14 cellular contexts compared by ENCODE assay signal in the genomic region with DNA sequence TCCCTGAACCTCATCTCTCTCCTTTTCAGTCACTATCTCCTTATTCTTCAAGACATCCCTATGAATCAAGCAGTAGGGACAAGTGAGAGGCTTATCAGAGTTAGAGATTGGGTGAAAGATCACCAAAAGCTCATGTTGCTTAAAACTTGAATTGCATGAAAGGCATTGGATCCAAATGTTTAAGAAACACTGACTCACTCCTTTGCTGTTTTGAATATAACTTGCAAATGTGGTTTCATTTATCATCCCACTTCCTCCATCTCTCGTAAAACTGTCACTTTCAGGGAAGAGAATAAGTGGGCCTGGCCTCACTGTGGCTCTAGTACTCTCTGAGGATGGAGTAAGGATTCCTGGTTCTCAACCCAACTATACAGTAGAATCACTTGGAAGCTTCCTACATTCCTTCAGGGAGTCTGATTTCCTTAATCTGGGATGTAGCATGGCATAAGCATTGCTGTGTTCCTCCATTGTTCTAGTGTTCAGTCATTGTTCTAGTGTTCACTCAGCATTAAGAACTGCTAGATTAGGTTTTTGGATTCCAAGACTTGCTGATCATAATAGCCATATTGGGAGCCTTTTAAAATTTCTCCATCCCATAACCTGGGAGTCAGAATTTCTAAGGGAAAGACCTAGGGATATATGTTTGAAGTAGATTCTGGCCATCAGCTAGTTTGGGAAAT.
A peak's percentile ranks its signal among the peaks of the same experiment; 100 is the strongest.
DNase-seq lines count a peak whose midpoint lies in the region; TF ChIP-seq lines count a peak whose summit lies in the region.
"Had no signal": no experiment of that assay in that cellular context is flagged by ENCODE, and none has a peak within 500 bp of the region (broad histone marks: within the 10 kb centered on the region; RNA-seq: fewer than 3 reads in every experiment).

No MANE protein-coding gene starts in this region.

- H3K4me3 ChIP-seq in AG10803 (ENCODE audit: low read length) (no peak overlapping the region), HEK293 (ENCODE audit: low read depth, low read length) (no peak overlapping the region), OCI-LY7 (ENCODE audit: low read depth, low read length, poor library complexity, severe bottlenecking) (no peak overlapping the region), brain microvascular endothelial cell (ENCODE audit: low read depth, low read length) (no peak overlapping the region), tibial artery (no peak overlapping the region)
- no peak overlapping the region for H3K4me3 ChIP-seq in CD4-positive, alpha-beta memory T cell (ENCODE audit: low read length in 2 of 2)
- H3K4me3 ChIP-seq: right atrium auricular region had no signal

- no peaks in the 10 kb centered on the region for H3K9me2 ChIP-seq in OCI-LY7 (ENCODE audit: insufficient read depth, low read length)

- H3K27ac Mint-ChIP-seq in CD4-positive, alpha-beta memory T cell, result no peak overlapping the region
- H3K27ac Mint-ChIP-seq: activated CD8-positive, alpha-beta memory T cell treated with anti-CD3 and anti-CD28 coated beads, Interleukin-2, amount 10 ng/mL, durations not matched to agents 7 days and 5 days; CD8-positive, alpha-beta T cell had no signal

- H3K36me3 ChIP-seq in HEK293 (ENCODE audit: control insufficient read depth in 2 of 2, insufficient read depth in 1 of 2, low read length in 2 of 2) (no peaks in the 10 kb centered on the region), OCI-LY7 (ENCODE audit: insufficient read depth, low read length) (no peaks in the 10 kb centered on the region), brain microvascular endothelial cell (replicated peaks) (no peaks in the 10 kb centered on the region), tibial artery (no peaks in the 10 kb centered on the region)
- no peaks in the 10 kb centered on the region for H3K36me3 ChIP-seq in CD4-positive, alpha-beta memory T cell (ENCODE audit: insufficient read depth, low read length)
- H3K36me3 ChIP-seq: right atrium auricular region had no signal

- no peaks in the 10 kb centered on the region for H3K79me2 ChIP-seq in OCI-LY7 (ENCODE audit: insufficient read depth, low read depth, low read length)

- H3K9me3 ChIP-seq in HEK293 (ENCODE audit: control insufficient read depth, insufficient read depth, low read depth, low read length) (no peaks in the 10 kb centered on the region), OCI-LY7 (ENCODE audit: low read length) (no peaks in the 10 kb centered on the region), tibial artery (no peaks in the 10 kb centered on the region)
- no peaks in the 10 kb centered on the region for H3K9me3 ChIP-seq in CD4-positive, alpha-beta memory T cell (ENCODE audit: control insufficient read depth in 1 of 2, low read length in 2 of 2)
- H3K9me3 ChIP-seq: right atrium auricular region had no signal

- no peaks in the 10 kb centered on the region for H3K36me3 Mint-ChIP-seq in CD4-positive, alpha-beta memory T cell
- H3K36me3 Mint-ChIP-seq: activated CD8-positive, alpha-beta memory T cell treated with anti-CD3 and anti-CD28 coated beads, Interleukin-2, amount 10 ng/mL, durations not matched to agents 7 days and 5 days; CD8-positive, alpha-beta T cell had no signal

- peak overlapping the region; percentile 8 for H3K4me2 ChIP-seq in OCI-LY7 (ENCODE audit: low read length)

- POLR2A ChIA-PET in HEK293 (lab: Yijun Ruan, JAX), result no interaction called here
- POLR2A ChIA-PET in OCI-LY7 (lab: Charles Lee), result interaction anchor here (0.5 to 1.5 kb wide), 4 partner anchors 12 to 40 kb away, joined by 3 to 4 read pairs (median 4); no protein-coding TSS in a partner anchor
- POLR2A ChIA-PET in CD4-positive, alpha-beta memory T cell (lab: Charles Lee; ENCODE audit: partially characterized antibody), result no interaction called here

- H2AFZ ChIP-seq in OCI-LY7 (ENCODE audit: low read length), result peak overlapping the region; percentile 4; the same call in 1 of the 2 replicates

- H3K9me3 Mint-ChIP-seq in CD4-positive, alpha-beta memory T cell, result peaks cover 0 to 2% (median under 1%) of the 10 kb centered on the region in 8 donors
- H3K9me3 Mint-ChIP-seq: CD8-positive, alpha-beta T cell had no signal

- peak; percentile 51 for DNase-seq in AG10803 (ENCODE audit: low read depth)
- no peak for DNase-seq in OCI-LY7 (ENCODE audit: low spot score)
- peak; percentile 29 for DNase-seq in brain microvascular endothelial cell
- DNase-seq in iPS-NIHi7 (ENCODE audit: extremely low spot score), result no peak
- no peak for DNase-seq in SW 1271 (lab: John Stamatoyannopoulos, UW)
- DNase-seq in tibial artery, result no peak
- no peak for DNase-seq in CD4-positive, alpha-beta memory T cell
- DNase-seq: activated CD8-positive, alpha-beta memory T cell treated with anti-CD3 and anti-CD28 coated beads, Interleukin-2, amount 10 ng/mL, durations not matched to agents 7 days and 5 days; CD8-positive, alpha-beta T cell; cerebellar nuclear complex; NCI-H2029; Right ventricle myocardium superior had no signal

- H3K4me1 Mint-ChIP-seq in CD4-positive, alpha-beta memory T cell, result peaks cover 0 to 4% (median 0%) of the 10 kb centered on the region in 4 donors

- no peak overlapping the region for H3K4me3 Mint-ChIP-seq in CD4-positive, alpha-beta memory T cell
- H3K4me3 Mint-ChIP-seq: activated CD8-positive, alpha-beta memory T cell treated with anti-CD3 and anti-CD28 coated beads, Interleukin-2, amount 10 ng/mL, durations not matched to agents 7 days and 5 days; CD8-positive, alpha-beta T cell had no signal

- in situ Hi-C loops in brain microvascular endothelial cell (cut with HindIII; ENCODE audit: low pct_ligation_motif_present, low sequenced_read_pairs), result no loop called here

- H3K4me1 ChIP-seq in HEK293 (ENCODE audit: control insufficient read depth, insufficient read depth, low read length), result 0 out of 2 replicates have a peak, but pooled peaks cover 3% of the 10 kb centered on the region
- peaks cover 40% of the 10 kb centered on the region for H3K4me1 ChIP-seq in OCI-LY7 (ENCODE audit: insufficient read depth, low read length, poor library complexity, severe bottlenecking)
- H3K4me1 ChIP-seq in tibial artery, result no peaks in the 10 kb centered on the region
- H3K4me1 ChIP-seq in CD4-positive, alpha-beta memory T cell (ENCODE audit: insufficient read depth, low read length), result no peaks in the 10 kb centered on the region
- H3K4me1 ChIP-seq: right atrium auricular region had no signal

- peaks cover 1 to 3% of the 10 kb centered on the region in 2 donors for H3K27me3 Mint-ChIP-seq in CD4-positive, alpha-beta memory T cell

- H4K20me1 ChIP-seq in OCI-LY7 (ENCODE audit: insufficient read depth, low read length), result no peaks in the 10 kb centered on the region

- no peaks in the 10 kb centered on the region for H3K27me3 ChIP-seq in brain microvascular endothelial cell (replicated peaks)
- no peaks in the 10 kb centered on the region for H3K27me3 ChIP-seq in tibial artery
- H3K27me3 ChIP-seq in CD4-positive, alpha-beta memory T cell (ENCODE audit: insufficient read depth, low read length), result no peaks in the 10 kb centered on the region
- H3K27me3 ChIP-seq: right atrium auricular region had no signal

- TF ChIP-seq CTCF in AG10803 (conservative IDR thresholded peaks at IDR 0.05; ENCODE audit: low read length) (no peak), HEK293 (tag by site-specific recombination; IDR thresholded peaks at IDR 0.05) (no peak), OCI-LY7 (conservative IDR thresholded peaks at IDR 0.05; ENCODE audit: low read length) (no peak), brain microvascular endothelial cell (IDR thresholded peaks at IDR 0.05; ENCODE audit: low read depth, low read length, missing control alignments) (no peak), tibial artery (IDR thresholded peaks at IDR 0.05) (no peak)

- H3K27ac ChIP-seq in HEK293 (ENCODE audit: extremely low read depth, low read depth, low read length) (no peak overlapping the region), OCI-LY7 (ENCODE audit: low read depth, low read length, poor library complexity, severe bottlenecking) (no peak overlapping the region), brain microvascular endothelial cell (no peak overlapping the region), tibial artery (no peak overlapping the region)
- no peak overlapping the region for H3K27ac ChIP-seq in CD4-positive, alpha-beta memory T cell (ENCODE audit: low read depth, low read length)
- H3K27ac ChIP-seq: right atrium auricular region had no signal

- intact Hi-C loops in OCI-LY7 (cut with micrococcal nuclease; ENCODE audit: unreplicated experiment), result loop anchor here (10.0 kb wide), 1 partner anchor 485 kb away; the partner anchor contains the start of gene NPHP3
- intact Hi-C loops in tibial artery (cut with DNase I; ENCODE audit: low total_unique reads), result no loop called here
- intact Hi-C loops in CD4-positive, alpha-beta memory T cell (cut with micrococcal nuclease), result no loop called here

- CTCF ChIA-PET in HEK293 (lab: Yijun Ruan, JAX), result no interaction called here
- CTCF ChIA-PET in OCI-LY7 (lab: Charles Lee; ENCODE audit: unreplicated experiment), result no interaction called here
- CTCF ChIA-PET in CD4-positive, alpha-beta memory T cell (lab: Charles Lee; ENCODE audit: partially characterized antibody), result no interaction called here

- BruUV-seq in OCI-LY7 (replicated peaks; lab: Mats Ljungman, UMichigan), result no TSS peak

TF ChIP-seq in HEK293, 187 proteins besides CTCF, POLR2A, EP300 and RAD21 (continues in another document):
- TF ChIP-seq, protein P1, sequence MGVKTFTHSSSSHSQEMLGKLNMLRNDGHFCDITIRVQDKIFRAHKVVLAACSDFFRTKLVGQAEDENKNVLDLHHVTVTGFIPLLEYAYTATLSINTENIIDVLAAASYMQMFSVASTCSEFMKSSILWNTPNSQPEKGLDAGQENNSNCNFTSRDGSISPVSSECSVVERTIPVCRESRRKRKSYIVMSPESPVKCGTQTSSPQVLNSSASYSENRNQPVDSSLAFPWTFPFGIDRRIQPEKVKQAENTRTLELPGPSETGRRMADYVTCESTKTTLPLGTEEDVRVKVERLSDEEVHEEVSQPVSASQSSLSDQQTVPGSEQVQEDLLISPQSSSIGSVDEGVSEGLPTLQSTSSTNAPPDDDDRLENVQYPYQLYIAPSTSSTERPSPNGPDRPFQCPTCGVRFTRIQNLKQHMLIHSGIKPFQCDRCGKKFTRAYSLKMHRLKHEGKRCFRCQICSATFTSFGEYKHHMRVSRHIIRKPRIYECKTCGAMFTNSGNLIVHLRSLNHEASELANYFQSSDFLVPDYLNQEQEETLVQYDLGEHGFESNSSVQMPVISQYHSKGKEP (tag by site-specific recombination; IDR thresholded peaks at IDR 0.05), result 0 out of 2 replicates have a peak, but pooled peaks have one; percentile 13

Comparison
In these comparisons a context has a peak if more than half of its experiments do, and no peak if none do; other contexts are left out.
1. DNase-seq: peak in AG10803 (single experiment) and brain microvascular endothelial cell (single experiment); none in OCI-LY7 (single experiment), iPS-NIHi7 (single experiment), SW 1271 (0 of 2), tibial artery (0 of 2) and CD4-positive, alpha-beta memory T cell (0 of 5).